Comparison of ENCODE assay signal across 14 cellular contexts in the genomic region with DNA sequence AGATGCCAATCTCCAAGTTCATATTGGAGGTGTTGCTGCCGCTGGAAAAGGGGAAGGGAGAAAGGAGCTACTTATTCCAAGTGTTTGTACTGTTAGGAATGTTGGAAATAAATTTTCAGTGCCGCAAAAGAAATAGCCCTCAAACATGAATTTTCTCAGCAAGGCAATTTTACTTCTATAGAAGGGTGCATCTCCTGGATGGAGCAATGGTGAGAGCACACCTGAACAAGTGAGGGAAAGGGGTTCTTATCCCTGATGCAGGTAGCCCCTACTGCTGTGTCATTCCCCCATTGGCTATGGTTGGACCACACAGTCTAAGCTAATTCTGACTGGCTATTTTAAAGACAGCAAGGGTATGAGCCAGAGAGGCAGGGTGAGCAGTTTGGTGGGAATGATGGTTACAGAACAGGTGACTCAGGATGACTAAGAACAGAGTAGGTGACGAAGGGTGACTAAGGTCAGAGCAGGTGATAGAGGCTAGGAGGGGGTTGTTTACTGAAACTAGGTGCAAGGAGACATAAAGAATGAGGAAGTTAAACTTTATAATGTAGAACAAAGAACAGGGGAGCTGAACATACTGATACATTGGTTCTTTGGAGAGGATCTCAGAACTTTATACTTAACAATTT.
DNase-seq lines count a peak whose midpoint lies in the region; ATAC-seq and TF ChIP-seq lines count a peak whose summit lies in the region.
"Had no signal": no experiment of that assay in that cellular context is flagged by ENCODE, and none has a peak within 500 bp of the region (broad histone marks: within the 10 kb centered on the region; RNA-seq: fewer than 3 reads in every experiment).

No MANE protein-coding gene starts in this region.

- no peak for TF ChIP-seq CTCF in HCT116 (IDR thresholded peaks at IDR 0.05 in 2 of 3, conservative IDR thresholded peaks at IDR 0.05 in 1 of 3; ENCODE audit: borderline replicate concordance in 1 of 3, insufficient read depth in 1 of 3, low read depth in 2 of 3, low read length in 2 of 3)
- TF ChIP-seq CTCF in PC-3 (conservative IDR thresholded peaks at IDR 0.05; ENCODE audit: low read depth, low read length): no peak

- intact Hi-C loops in HCT116 (cut with micrococcal nuclease) (no loop called here), PC-3 (cut with micrococcal nuclease) (no loop called here), left colon (cut with DNase I, micrococcal nuclease) (no loop called here)

- TF ChIP-seq POLR2A in HCT116 (IDR thresholded peaks at IDR 0.05; ENCODE audit: borderline replicate concordance, extremely low read depth, insufficient read depth, insufficient read length): no peak

- no peaks in the 10 kb centered on the region for H3K36me3 Mint-ChIP-seq in activated naive CD8-positive, alpha-beta T cell treated with anti-CD3 and anti-CD28 coated beads, Interleukin-2, amount 50 U/mL, for 24 hours (ENCODE audit: low read depth)
- H3K36me3 Mint-ChIP-seq in activated T-cell treated with anti-CD3 and anti-CD28 coated beads, Interleukin-2, amount 50 U/mL, for 72 hours (ENCODE audit: insufficient read depth in 2 of 2): no peaks in the 10 kb centered on the region
- H3K36me3 Mint-ChIP-seq: CD4-positive, CD25-positive, alpha-beta regulatory T cell had no signal

- no peaks in the 10 kb centered on the region for H3K4me1 Mint-ChIP-seq in activated naive CD8-positive, alpha-beta T cell treated with anti-CD3 and anti-CD28 coated beads, Interleukin-2, amount 50 U/mL, for 24 hours
- no peaks in the 10 kb centered on the region for H3K4me1 Mint-ChIP-seq in activated T-cell treated with anti-CD3 and anti-CD28 coated beads, Interleukin-2, amount 50 U/mL, for 72 hours (ENCODE audit: low read depth)
- H3K4me1 Mint-ChIP-seq: CD4-positive, CD25-positive, alpha-beta regulatory T cell had no signal

- RAD21 ChIA-PET in HCT116 (lab: Charles Lee; ENCODE audit: low non-redundant PET in 1 of 2, low total read pairs in 2 of 2, uncharacterized antibody in 2 of 2, unreplicated experiment in 2 of 2): no interaction called here

- H4K20me1 ChIP-seq in HCT116 (ENCODE audit: insufficient read depth): no peaks in the 10 kb centered on the region
- no peaks in the 10 kb centered on the region for H4K20me1 ChIP-seq in PC-3 (ENCODE audit: low read length)
- H4K20me1 ChIP-seq: BLaER1 had no signal

- H2AFZ ChIP-seq in HCT116 (ENCODE audit: low read depth, low read length, poor library complexity, severe bottlenecking) (no peak overlapping the region), PC-3 (ENCODE audit: low read length) (no peak overlapping the region)
- H2AFZ ChIP-seq: GM23248 had no signal

- H3K27me3 Mint-ChIP-seq in activated naive CD8-positive, alpha-beta T cell treated with anti-CD3 and anti-CD28 coated beads, Interleukin-2, amount 50 U/mL, for 24 hours: no peaks in the 10 kb centered on the region
- no peaks in the 10 kb centered on the region for H3K27me3 Mint-ChIP-seq in activated T-cell treated with anti-CD3 and anti-CD28 coated beads, Interleukin-2, amount 50 U/mL, for 72 hours (ENCODE audit: low read depth)
- H3K27me3 Mint-ChIP-seq: CD4-positive, CD25-positive, alpha-beta regulatory T cell had no signal

- peaks cover 16% of the 10 kb centered on the region for H3K79me2 ChIP-seq in HCT116 (ENCODE audit: insufficient read depth, low read length)
- H3K79me2 ChIP-seq in PC-3 (ENCODE audit: low read length): peaks cover 19% of the 10 kb centered on the region

- H3K9me2 ChIP-seq in HCT116 (ENCODE audit: insufficient read depth) (no peaks in the 10 kb centered on the region), PC-3 (replicated peaks; ENCODE audit: low read length) (no peaks in the 10 kb centered on the region)

- H3K27ac ChIP-seq in HCT116 (ENCODE audit: low read depth, low read length): no peak overlapping the region
- H3K27ac ChIP-seq in PC-3 (ENCODE audit: low read length): no peak overlapping the region
- H3K27ac ChIP-seq: BLaER1, GM23248 had no signal

- no peak overlapping the region for H3K4me3 ChIP-seq in HCT116 (replicated peaks in 1 of 2; ENCODE audit: low read depth in 1 of 2, low read length in 2 of 2)
- H3K4me3 ChIP-seq in PC-3 (ENCODE audit: low read length): no peak overlapping the region; the same call in 1 of the 2 replicates
- H3K4me3 ChIP-seq: BLaER1, GM23248 had no signal

- H3K9me3 Mint-ChIP-seq in activated naive CD8-positive, alpha-beta T cell treated with anti-CD3 and anti-CD28 coated beads, Interleukin-2, amount 50 U/mL, for 24 hours: peaks cover 24% of the 10 kb centered on the region
- peaks cover 9% of the 10 kb centered on the region in 2 donors for H3K9me3 Mint-ChIP-seq in activated T-cell treated with anti-CD3 and anti-CD28 coated beads, Interleukin-2, amount 50 U/mL, for 72 hours

- H3K27me3 ChIP-seq in HCT116 (ENCODE audit: insufficient read depth, low read length) (no peaks in the 10 kb centered on the region), PC-3 (ENCODE audit: low read length) (no peaks in the 10 kb centered on the region)
- H3K27me3 ChIP-seq: BLaER1 had no signal

- no peak overlapping the region for H3K27ac Mint-ChIP-seq in activated naive CD8-positive, alpha-beta T cell treated with anti-CD3 and anti-CD28 coated beads, Interleukin-2, amount 50 U/mL, for 24 hours
- no peak overlapping the region for H3K27ac Mint-ChIP-seq in activated T-cell treated with anti-CD3 and anti-CD28 coated beads, Interleukin-2, amount 50 U/mL, for 72 hours

- H3K36me3 ChIP-seq in HCT116 (ENCODE audit: control insufficient read depth in 1 of 2, insufficient read depth in 2 of 2, low read length in 2 of 2) (peaks cover 17 to 61% of the 10 kb centered on the region in 2 experiments), PC-3 (ENCODE audit: low read depth, low read length) (peaks cover 59% of the 10 kb centered on the region)
- H3K36me3 ChIP-seq: BLaER1 had no signal

- no peak overlapping the region for H3K9ac ChIP-seq in HCT116 (ENCODE audit: low read length)
- no peak overlapping the region for H3K9ac ChIP-seq in PC-3 (ENCODE audit: low read length)
- H3K9ac ChIP-seq: BLaER1, GM23248 had no signal

- ATAC-seq in HCT116 (peak; percentile 44; the same call in 1 of the 2 replicates), PC-3 (no peak), left colon (peak; percentile 52)
- no peak for ATAC-seq in activated naive CD8-positive, alpha-beta T cell treated with anti-CD3 and anti-CD28 coated beads, Interleukin-2, amount 50 U/mL, for 24 hours
- ATAC-seq in activated T-cell treated with anti-CD3 and anti-CD28 coated beads, Interleukin-2, amount 50 U/mL, for 72 hours (replicated peaks in 1 of 2): no peak
- ATAC-seq: HepG2 had no signal

- TF ChIP-seq RAD21 in HCT116 (IDR thresholded peaks at IDR 0.05; ENCODE audit: low read depth): no peak

- CTCF ChIA-PET in HCT116 (lab: Charles Lee) (no interaction called here), PC-3 (lab: Charles Lee) (no interaction called here)

- in situ Hi-C loops in Caki2 (cut with HindIII; ENCODE audit: low pct_unique_long_range_greater_than_20kb, low sequenced_read_pairs): no loop called here

- H3F3A ChIP-seq in PC-3 (ENCODE audit: low read length, unreplicated experiment): no peaks in the 10 kb centered on the region

- BruUV-seq in HCT116 (replicated peaks; lab: Mats Ljungman, UMichigan) (no TSS peak), PC-3 (replicated peaks; lab: Mats Ljungman, UMichigan) (no TSS peak)

- H3K4me2 ChIP-seq in HCT116 (ENCODE audit: low read length): peak overlapping the region; percentile 15; the same call in 1 of the 2 replicates
- H3K4me2 ChIP-seq in PC-3 (ENCODE audit: low read length): no peak overlapping the region
- H3K4me2 ChIP-seq: BLaER1 had no signal

- peaks cover 0 to 31% of the 10 kb centered on the region in 2 experiments; a peak in 2 of 4 replicates for H3K4me1 ChIP-seq in HCT116 (ENCODE audit: control insufficient read depth in 1 of 2, insufficient read depth in 2 of 2, low read length in 2 of 2)
- H3K4me1 ChIP-seq in PC-3 (ENCODE audit: insufficient read depth, low read length): no peaks in the 10 kb centered on the region
- H3K4me1 ChIP-seq: BLaER1 had no signal

- peak; percentile 6 for DNase-seq in Caki2 (ENCODE audit: low read depth)
- DNase-seq in HCT116 (ENCODE audit: low read depth, low spot score): peak; percentile 57
- DNase-seq in PC-3: peak; percentile 32
- no peak for DNase-seq in left colon
- no peak for DNase-seq in SHP77 (lab: John Stamatoyannopoulos, UW)
- DNase-seq in activated naive CD8-positive, alpha-beta T cell treated with anti-CD3 and anti-CD28 coated beads, Interleukin-2, amount 50 U/mL, for 24 hours: no peak
- no peak for DNase-seq in activated T-cell treated with anti-CD3 and anti-CD28 coated beads, Interleukin-2, amount 50 U/mL, for 72 hours
- no peak for DNase-seq in NCI-H1092 (lab: John Stamatoyannopoulos, UW)
- DNase-seq: 8988T; AML-193; CD4-positive, CD25-positive, alpha-beta regulatory T cell; GM23248 had no signal

- peaks cover 0 to 6% of the 10 kb centered on the region in 2 experiments; a peak in 1 of 4 replicates for H3K9me3 ChIP-seq in HCT116 (ENCODE audit: control insufficient read depth in 1 of 2, insufficient read depth in 1 of 2, low read depth in 1 of 2, low read length in 2 of 2)
- peaks cover 14% of the 10 kb centered on the region; the same call in 1 of the 2 replicates for H3K9me3 ChIP-seq in PC-3 (ENCODE audit: low read length)

- POLR2A ChIA-PET in HCT116 (lab: Charles Lee) (no interaction called here), PC-3 (lab: Charles Lee; ENCODE audit: unreplicated experiment) (no interaction called here)

- H3K4me3 Mint-ChIP-seq in activated naive CD8-positive, alpha-beta T cell treated with anti-CD3 and anti-CD28 coated beads, Interleukin-2, amount 50 U/mL, for 24 hours: no peak overlapping the region
- no peak overlapping the region for H3K4me3 Mint-ChIP-seq in activated T-cell treated with anti-CD3 and anti-CD28 coated beads, Interleukin-2, amount 50 U/mL, for 72 hours
- H3K4me3 Mint-ChIP-seq: CD4-positive, CD25-positive, alpha-beta regulatory T cell had no signal

Comparison
In these comparisons a context has a peak if more than half of its experiments do, and no peak if none do; other contexts are left out.
1. DNase-seq: peak in Caki2 (single experiment), HCT116 (single experiment) and PC-3 (single experiment); none in left colon (0 of 2), SHP77 (0 of 2), activated naive CD8-positive, alpha-beta T cell treated with anti-CD3 and anti-CD28 coated beads, Interleukin-2, amount 50 U/mL, for 24 hours (single experiment), activated T-cell treated with anti-CD3 and anti-CD28 coated beads, Interleukin-2, amount 50 U/mL, for 72 hours (0 of 2) and NCI-H1092 (single experiment).
2. ATAC-seq: peak in HCT116 (single experiment) and left colon (single experiment); none in PC-3 (single experiment), activated naive CD8-positive, alpha-beta T cell treated with anti-CD3 and anti-CD28 coated beads, Interleukin-2, amount 50 U/mL, for 24 hours (single experiment) and activated T-cell treated with anti-CD3 and anti-CD28 coated beads, Interleukin-2, amount 50 U/mL, for 72 hours (0 of 2).